ENCODE assay signal across 9 cellular contexts in the genomic region with DNA sequence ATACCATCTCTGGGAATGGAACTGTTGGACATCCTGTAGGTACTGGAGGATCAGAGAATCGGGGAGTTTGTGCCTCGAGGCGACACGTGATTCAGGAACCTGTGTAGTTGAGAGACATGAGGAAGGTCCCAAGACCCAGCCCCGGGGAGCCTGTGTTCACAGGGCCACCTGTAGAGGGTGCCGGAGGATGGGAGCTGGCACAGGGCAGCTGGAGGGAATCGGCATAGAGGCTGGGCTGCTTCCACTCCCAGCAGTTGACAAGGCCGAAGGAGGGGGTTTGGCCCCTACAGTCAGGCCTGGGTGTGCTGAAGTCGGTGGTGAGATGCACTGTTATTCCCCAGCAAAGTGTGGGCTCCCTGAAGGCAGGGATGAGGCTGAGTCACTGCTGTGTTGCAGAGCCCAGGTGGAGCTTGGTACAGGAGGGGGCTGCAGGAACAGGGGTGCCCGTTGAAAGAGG. TPM values are rescaled to one million over a fixed set of nuclear protein-coding genes. Genes with fewer than 3 reads are reported as not detected.
DNase-seq lines count a peak whose midpoint lies in the region; ATAC-seq and TF ChIP-seq lines count a peak whose summit lies in the region.
"Had no signal": no experiment of that assay in that cellular context is flagged by ENCODE, and none has a peak within 500 bp of the region (broad histone marks: within the 10 kb centered on the region; RNA-seq: fewer than 3 reads in every experiment).

No MANE protein-coding gene starts in this region.

- peak; percentile 21 for DNase-seq in AG08395 (ENCODE audit: low spot score)
- peak; percentile 52 for DNase-seq in SK-MEL-5 (ENCODE audit: low read depth, low spot score)
- no peak for DNase-seq in fibroblast of pulmonary artery (ENCODE audit: low read depth)
- no peak for DNase-seq in CD1c-positive myeloid dendritic cell (ENCODE audit: extremely low spot score)
- DNase-seq in suprapubic skin (ENCODE audit: low spot score in 2 of 2) = no peak
- DNase-seq in esophagus squamous epithelium (lab: John Stamatoyannopoulos, UW) = no peak
- DNase-seq: activated B cell treated with CpG ODN at 0.5 μM for 24 hours had no signal

- TF ChIP-seq EP300 in suprapubic skin (IDR thresholded peaks at IDR 0.05) = no peak

- intact Hi-C loops in esophagus squamous epithelium (cut with DNase I) = no loop called here

- H3K4me3 ChIP-seq in GM12875 (ENCODE audit: low read depth, low read length) (no peak overlapping the region), fibroblast of pulmonary artery (replicated peaks; ENCODE audit: low read depth, low read length) (no peak overlapping the region), suprapubic skin (no peak overlapping the region), esophagus squamous epithelium (no peak overlapping the region)

- peaks cover 21% of the 10 kb centered on the region for H3K36me3 ChIP-seq in suprapubic skin
- peaks cover 10 to 31% (median 21%) of the 10 kb centered on the region in 3 donors for H3K36me3 ChIP-seq in esophagus squamous epithelium

- in situ Hi-C loops in SK-MEL-5 (cut with HindIII; ENCODE audit: low pct_unique_long_range_greater_than_20kb, low sequenced_read_pairs) = no loop called here

- no peaks in the 10 kb centered on the region for H3K9me3 ChIP-seq in suprapubic skin
- no peaks in the 10 kb centered on the region for H3K9me3 ChIP-seq in esophagus squamous epithelium

- peaks cover 46% of the 10 kb centered on the region for H3K4me1 ChIP-seq in suprapubic skin
- peaks cover 20 to 46% (median 34%) of the 10 kb centered on the region in 3 donors for H3K4me1 ChIP-seq in esophagus squamous epithelium

- H3K27me3 ChIP-seq in suprapubic skin (no peaks in the 10 kb centered on the region), esophagus squamous epithelium (peaks cover 0 to 16% (median 0%) of the 10 kb centered on the region in 4 donors)

- H3K27ac ChIP-seq in suprapubic skin = no peak overlapping the region
- peak overlapping the region in 1 of 4 donors; percentile 34 for H3K27ac ChIP-seq in esophagus squamous epithelium

- no peak for ATAC-seq in GM18909 (IDR thresholded peaks at IDR 0.05; ENCODE audit: poor library complexity, unreplicated experiment)

- 46% methylated on average over 9 of the region's 10 CpGs for WGBS in suprapubic skin
- 41 to 51% methylated on average over 8 of the region's 10 CpGs for WGBS in esophagus squamous epithelium, 2 donors

- TF ChIP-seq POLR2A in suprapubic skin (IDR thresholded peaks at IDR 0.05) (no peak), esophagus squamous epithelium (IDR thresholded peaks at IDR 0.05) (no peak)

- TF ChIP-seq CTCF in GM12875 (IDR thresholded peaks at IDR 0.05; ENCODE audit: borderline replicate concordance, insufficient read depth, low read depth, low read length) (peak; percentile 60), fibroblast of pulmonary artery (IDR thresholded peaks at IDR 0.05; ENCODE audit: low read length, missing control alignments) (peak; percentile 15), suprapubic skin (IDR thresholded peaks at IDR 0.05) (no peak), esophagus squamous epithelium (IDR thresholded peaks at IDR 0.05) (peak in 3 of 6 experiments; percentile 5 to 24 (median 11))

RNA-seq across cellular contexts. Expression of a gene that starts 2.5 kb away (rescaled TPM):
- 8.3 and 12.7 TPM in 2 replicates for total RNA-seq in SK-MEL-5 (2014; rRNA removed; shearing (Covaris generic))
- polyA plus RNA-seq in SK-MEL-5 (2015; cell fraction: cytosol; rRNA removed) = 18.4 and 20.9 TPM in 2 replicates
- polyA plus RNA-seq in SK-MEL-5 (2015; cell fraction: nucleus; rRNA removed) = 107 and 119 TPM in 2 replicates
- total RNA-seq in suprapubic skin (10 to 100 TPM in 3 of 4 donors, 1 to 10 TPM in 1; 7.9 to 27.6 (median 21.0) TPM), esophagus squamous epithelium (10 to 100 TPM in 3 of 4 donors, 1 to 10 TPM in 1; 8.1 to 24.4 (median 14.4) TPM)

RNA-seq across cellular contexts. Expression of a gene that starts 21.3 kb away (rescaled TPM):
- 18.9 and 25.7 TPM in 2 replicates for total RNA-seq in SK-MEL-5 (2014; rRNA removed; shearing (Covaris generic))
- 34.2 and 44.7 TPM in 2 replicates for polyA plus RNA-seq in SK-MEL-5 (2015; cell fraction: cytosol; rRNA removed)
- polyA plus RNA-seq in SK-MEL-5 (2015; cell fraction: nucleus; rRNA removed) = 144 and 159 TPM in 2 replicates
- 10 to 100 TPM; 18.1 to 30.5 (median 27.4) TPM for total RNA-seq in suprapubic skin
- 10 to 100 TPM; 23.7 to 48.1 (median 26.1) TPM for total RNA-seq in esophagus squamous epithelium

RNA-seq across cellular contexts. Expression of a gene that starts 43.0 kb away (rescaled TPM):
- total RNA-seq in SK-MEL-5 (2014; rRNA removed; shearing (Covaris generic)) = not detected in 2 replicates
- polyA plus RNA-seq in SK-MEL-5 (2015; cell fraction: cytosol; rRNA removed) = 0.04 TPM in 1 of 2 replicates, not detected in the other
- polyA plus RNA-seq in SK-MEL-5 (2015; cell fraction: nucleus; rRNA removed) = not detected in 2 replicates
- total RNA-seq in suprapubic skin = under 1 TPM in 3 of 4 donors, not detected in 1; 0.59 to 0.79 (median 0.73) TPM
- 10 to 100 TPM in 1 of 4 donors, 1 to 10 TPM in 1, under 1 TPM in 2; 0.53 to 10.3 (median 1.9) TPM for total RNA-seq in esophagus squamous epithelium

RNA-seq across cellular contexts. Expression of a gene that starts 54.5 kb away (rescaled TPM):
- total RNA-seq in SK-MEL-5 (2014; rRNA removed; shearing (Covaris generic)) = 873 and 1,003 TPM in 2 replicates
- polyA plus RNA-seq in SK-MEL-5 (2015; cell fraction: cytosol; rRNA removed) = 2,563 and 2,956 TPM in 2 replicates
- 251 and 324 TPM in 2 replicates for polyA plus RNA-seq in SK-MEL-5 (2015; cell fraction: nucleus; rRNA removed)
- total RNA-seq in suprapubic skin (under 1 TPM in 3 of 4 donors, not detected in 1; 0.57 to 0.89 (median 0.86) TPM), esophagus squamous epithelium (1 to 10 TPM in 1 of 4 donors, under 1 TPM in 1, not detected in 2; 0.76 to 2.3 TPM)
- total RNA-seq: activated B cell treated with CpG ODN at 0.5 μM for 24 hours had no signal

Comparison
In these comparisons a context has a peak if more than half of its experiments do, and no peak if none do; other contexts are left out.
1. DNase-seq: peak in AG08395 (single experiment) and SK-MEL-5 (single experiment); none in fibroblast of pulmonary artery (single experiment), CD1c-positive myeloid dendritic cell (single experiment), suprapubic skin (0 of 2) and esophagus squamous epithelium (single experiment).
2. CTCF ChIP-seq: peak in GM12875 (single experiment) and fibroblast of pulmonary artery (single experiment); none in suprapubic skin (0 of 2).